13 cellular contexts compared by ENCODE assay signal in the genomic region with DNA sequence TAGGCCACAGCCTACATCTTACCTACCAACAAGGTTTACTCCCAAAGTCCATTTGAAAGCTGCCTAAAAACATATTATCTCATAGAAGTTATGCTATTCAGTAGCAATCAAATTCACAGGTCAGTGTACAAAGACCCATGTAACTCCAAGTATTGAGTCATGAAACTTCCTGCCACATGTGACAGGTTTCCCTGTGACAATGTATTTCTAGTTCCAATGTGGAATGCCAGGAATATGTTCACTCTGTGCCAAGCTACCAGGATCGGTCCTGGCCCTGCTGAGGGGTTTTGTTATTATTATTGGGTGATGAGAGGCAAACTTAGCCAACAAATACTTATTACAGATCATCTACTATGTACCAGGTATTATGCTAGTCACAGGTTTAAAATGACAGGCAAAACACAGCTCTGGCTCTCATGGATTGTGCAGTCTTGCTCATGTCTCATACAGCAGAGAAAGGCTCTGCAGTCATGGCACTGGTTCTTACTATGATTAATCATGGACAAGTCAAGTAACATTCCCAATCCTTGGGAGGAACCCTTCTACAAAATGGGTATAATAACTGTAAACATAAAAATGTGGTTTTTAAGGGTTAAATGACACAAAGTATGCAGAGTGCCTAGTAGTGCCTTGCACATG. TPM values are rescaled to one million over a fixed set of nuclear protein-coding genes. Genes with fewer than 3 reads are reported as not detected.
DNase-seq lines count a peak whose midpoint lies in the region; ATAC-seq, FAIRE-seq and TF ChIP-seq lines count a peak whose summit lies in the region.
"Had no signal": no experiment of that assay in that cellular context is flagged by ENCODE, and none has a peak within 500 bp of the region (broad histone marks: within the 10 kb centered on the region; RNA-seq: fewer than 3 reads in every experiment).

No MANE protein-coding gene starts in this region.

- H3K4me2 ChIP-seq in endothelial cell of umbilical vein (ENCODE audit: insufficient read depth, low read length) (peak overlapping the region; percentile 17), trophoblast cell (ENCODE audit: low read length) (no peak overlapping the region)

- no TSS peak for BruUV-seq in endothelial cell of umbilical vein (replicated peaks; lab: Mats Ljungman, UMichigan)

- H3K27me3 ChIP-seq in endothelial cell of umbilical vein (ENCODE audit: control insufficient read depth in 2 of 2, insufficient read depth in 2 of 2, low read length in 2 of 2): no peaks in the 10 kb centered on the region
- H3K27me3 ChIP-seq in pancreas: no peaks in the 10 kb centered on the region
- no peaks in the 10 kb centered on the region for H3K27me3 ChIP-seq in trophoblast cell (ENCODE audit: insufficient read depth, low read length)
- H3K27me3 ChIP-seq: tibial artery had no signal

- TF ChIP-seq POLR2A in endothelial cell of umbilical vein (IDR thresholded peaks at IDR 0.05; ENCODE audit: low read depth, low read length): no peak

- H3K27ac ChIP-seq in endothelial cell of umbilical vein (ENCODE audit: insufficient read depth, low read depth, low read length) (peak overlapping the region; percentile 43), pancreas (peak overlapping the region in 1 of 4 donors; percentile 20), trophoblast cell (ENCODE audit: low read depth, low read length) (no peak overlapping the region)

- 59 to 76% methylated on average over 1 of the region's 1 CpG for WGBS in pancreas, 2 donors
- no CpG with 5 or more reads among the region's 1 CpG for WGBS in trophoblast cell (ENCODE audit: extremely low coverage, insufficient coverage, insufficient read length)

- no peak overlapping the region for H3K18ac ChIP-seq in trophoblast cell (ENCODE audit: low read length)

- no peak overlapping the region for H2BK120ac ChIP-seq in trophoblast cell (ENCODE audit: insufficient read depth, low read length, poor library complexity)

- CTCF ChIA-PET in endothelial cell of umbilical vein (lab: Charles Lee): interaction anchor here (0.8 to 1.2 kb wide), 4 partner anchors 9 to 235 kb away, joined by 3 to 4 read pairs (median 3); no protein-coding TSS in a partner anchor

- H3K36me3 Mint-ChIP-seq in IgD-negative memory B cell: peaks cover 7% of the 10 kb centered on the region

- H4K20me1 ChIP-seq in endothelial cell of umbilical vein (replicated peaks; ENCODE audit: control insufficient read depth, extremely low read depth, insufficient read depth, low read length): no peaks in the 10 kb centered on the region

- H2BK5ac ChIP-seq in trophoblast cell (ENCODE audit: low read depth, low read length, poor library complexity): no peak overlapping the region

- no peak overlapping the region for H4K91ac ChIP-seq in trophoblast cell (ENCODE audit: low read depth, low read length)

- H3K9ac ChIP-seq in endothelial cell of umbilical vein (replicated peaks; ENCODE audit: extremely low read depth, insufficient read depth, low read length) (no peak overlapping the region), trophoblast cell (ENCODE audit: low read length) (no peak overlapping the region)

- no peaks in the 10 kb centered on the region for H3K9me1 ChIP-seq in endothelial cell of umbilical vein (replicated peaks; ENCODE audit: control insufficient read depth, extremely low read depth, insufficient read depth, low read length)

- H3K9me3 ChIP-seq in endothelial cell of umbilical vein (replicated peaks; ENCODE audit: control insufficient read depth, insufficient read depth, low read length): no peaks in the 10 kb centered on the region
- no peaks in the 10 kb centered on the region for H3K9me3 ChIP-seq in pancreas
- H3K9me3 ChIP-seq in trophoblast cell (ENCODE audit: insufficient read depth, low read depth, low read length): no peaks in the 10 kb centered on the region
- H3K9me3 ChIP-seq: Caco-2, tibial artery had no signal

- H3K4me1 ChIP-seq in endothelial cell of umbilical vein (ENCODE audit: control insufficient read depth, extremely low read depth, insufficient read depth, low read length) (peaks cover 38% of the 10 kb centered on the region), pancreas (peaks cover 0 to 15% (median 0%) of the 10 kb centered on the region in 3 donors), trophoblast cell (ENCODE audit: control insufficient read depth in 1 of 2, insufficient read depth in 2 of 2, low read length in 2 of 2) (peaks cover 0 to 8% of the 10 kb centered on the region in 2 experiments)

- H3K4me3 Mint-ChIP-seq in IgD-negative memory B cell: peak overlapping the region in 1 of 4 donors; percentile 30

- H2AFZ ChIP-seq in endothelial cell of umbilical vein (ENCODE audit: low read depth, low read length) (no peak overlapping the region), trophoblast cell (ENCODE audit: insufficient read depth, low read length, poor library complexity) (no peak overlapping the region)

- H3K14ac ChIP-seq in trophoblast cell (ENCODE audit: low read length): no peak overlapping the region

- H3K36me3 ChIP-seq in endothelial cell of umbilical vein (ENCODE audit: control insufficient read depth in 2 of 2, extremely low read depth in 1 of 2, insufficient read depth in 2 of 2, low read length in 2 of 2) (no peaks in the 10 kb centered on the region), pancreas (no peaks in the 10 kb centered on the region), trophoblast cell (ENCODE audit: control insufficient read depth in 1 of 2, insufficient read depth in 2 of 2, low read length in 2 of 2) (peaks cover 0 to 2% of the 10 kb centered on the region in 2 experiments)

- DNase-seq in endothelial cell of umbilical vein (ENCODE audit: low read depth, low spot score) (peak; percentile 46), pancreas (no peak), SW 1271 (lab: John Stamatoyannopoulos, UW) (no peak), trophoblast cell (no peak)
- DNase-seq: Caco-2; effector CD4-positive, alpha-beta T cell; head of caudate nucleus; NCI-H146; tibial artery had no signal

- H3K27ac Mint-ChIP-seq in IgD-negative memory B cell: peak overlapping the region in 2 of 3 donors; percentile 20 to 47

- ATAC-seq in GM18520 (IDR thresholded peaks at IDR 0.05; ENCODE audit: unreplicated experiment): peak; percentile 12
- ATAC-seq in pancreas: peak; percentile 35 to 56 (median 38)
- no peak for ATAC-seq in GM21786 (IDR thresholded peaks at IDR 0.05; ENCODE audit: unreplicated experiment)
- ATAC-seq in GM19455 (IDR thresholded peaks at IDR 0.05; ENCODE audit: unreplicated experiment): no peak

- peaks cover 22% of the 10 kb centered on the region in 3 donors for H3K4me1 Mint-ChIP-seq in IgD-negative memory B cell

- POLR2A ChIA-PET in endothelial cell of umbilical vein (lab: Charles Lee): no interaction called here

- H3K4ac ChIP-seq in trophoblast cell (ENCODE audit: low read depth, low read length): no peak overlapping the region

- no peaks in the 10 kb centered on the region for H3K79me1 ChIP-seq in trophoblast cell (ENCODE audit: low read length)

- no peak overlapping the region for H3K23ac ChIP-seq in trophoblast cell (ENCODE audit: low read length)

- TF ChIP-seq CTCF in endothelial cell of umbilical vein (IDR thresholded peaks at IDR 0.05; ENCODE audit: extremely low read depth in 1 of 2, insufficient read depth in 1 of 2, low read depth in 1 of 2, low read length in 2 of 2) (no peak), pancreas (IDR thresholded peaks at IDR 0.05) (no peak)

- no peak overlapping the region for H2BK12ac ChIP-seq in trophoblast cell (ENCODE audit: low read length)

- H3K9me3 Mint-ChIP-seq in IgD-negative memory B cell: peaks cover 0 to 2% (median 0%) of the 10 kb centered on the region in 3 donors

- dilution Hi-C loops in endothelial cell of umbilical vein (cut with MboI; ENCODE audit: extremely low pct_ligation_motif_present, low sequenced_read_pairs): no loop called here

- H2AK5ac ChIP-seq in trophoblast cell (ENCODE audit: low read length): no peak overlapping the region

- H3K27me3 Mint-ChIP-seq in IgD-negative memory B cell: no peaks in the 10 kb centered on the region

- FAIRE-seq in endothelial cell of umbilical vein (lab: Jason Lieb, UNC) (peak; percentile 52), pancreas (lab: Jason Lieb, UNC) (no peak)

- no peak overlapping the region for H4K8ac ChIP-seq in trophoblast cell (ENCODE audit: low read depth, low read length)

- H3K79me2 ChIP-seq in endothelial cell of umbilical vein (ENCODE audit: control insufficient read depth, insufficient read depth, low read length) (no peaks in the 10 kb centered on the region), trophoblast cell (ENCODE audit: control insufficient read depth, insufficient read depth, low read length, poor library complexity) (no peaks in the 10 kb centered on the region)

- no peak overlapping the region for H3K4me3 ChIP-seq in endothelial cell of umbilical vein (replicated peaks in 1 of 3; ENCODE audit: insufficient read depth in 1 of 3, low read depth in 1 of 3, low read length in 3 of 3)
- no peak overlapping the region for H3K4me3 ChIP-seq in pancreas
- H3K4me3 ChIP-seq in trophoblast cell (ENCODE audit: low read depth, low read length): no peak overlapping the region
- H3K4me3 ChIP-seq: tibial artery had no signal

- H4K12ac ChIP-seq in trophoblast cell (ENCODE audit: low read depth, low read length): no peak overlapping the region

- intact Hi-C loops in endothelial cell of umbilical vein (cut with micrococcal nuclease): no loop called here
- intact Hi-C loops in pancreas (cut with DNase I): no loop called here

TF ChIP-seq in endothelial cell of umbilical vein, 7 proteins besides CTCF, POLR2A, EP300 and RAD21 (continues in another document):
- TF ChIP-seq MYC (IDR thresholded peaks at IDR 0.05; ENCODE audit: low read depth, low read length) (no peak), FOS (IDR thresholded peaks at IDR 0.05; ENCODE audit: borderline replicate concordance, insufficient read depth, low read length) (no peak), EZH2 (IDR thresholded peaks at IDR 0.05; ENCODE audit: borderline replicate concordance, low read depth, low read length, severe bottlenecking) (no peak)
- TF ChIP-seq, protein P1, sequence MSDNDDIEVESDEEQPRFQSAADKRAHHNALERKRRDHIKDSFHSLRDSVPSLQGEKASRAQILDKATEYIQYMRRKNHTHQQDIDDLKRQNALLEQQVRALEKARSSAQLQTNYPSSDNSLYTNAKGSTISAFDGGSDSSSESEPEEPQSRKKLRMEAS (IDR thresholded peaks at IDR 0.05; ENCODE audit: insufficient read depth, insufficient read length): no peak

RNA-seq across cellular contexts. Expression of a gene that starts 22.5 kb away (rescaled TPM):
- 30.5 TPM for polyA plus RNA-seq in IgD-negative memory B cell
- total RNA-seq in endothelial cell of umbilical vein: 31.3 and 37.2 TPM in 2 replicates
- polyA plus RNA-seq in endothelial cell of umbilical vein: 34.7 and 43.6 TPM in 2 replicates
- polyA plus RNA-seq in endothelial cell of umbilical vein (2011; cell fraction: cytosol; rRNA removed): 41.3 and 42.2 TPM in 2 replicates
- 21.3 and 23.6 TPM in 2 replicates for polyA plus RNA-seq in endothelial cell of umbilical vein (2011; cell fraction: nucleus; rRNA removed)
- 32.9 and 40.9 TPM in 2 replicates for polyA plus RNA-seq in endothelial cell of umbilical vein (2012)
- 15.9 and 22.7 TPM in 2 replicates for polyA minus RNA-seq in endothelial cell of umbilical vein
- polyA minus RNA-seq in endothelial cell of umbilical vein (2011; cell fraction: cytosol; rRNA and poly(A)+ RNA removed): 10.5 TPM
- 6.2 and 10.5 TPM in 2 replicates for polyA minus RNA-seq in endothelial cell of umbilical vein (2011; cell fraction: nucleus; rRNA and poly(A)+ RNA removed)
- total RNA-seq in pancreas: 10 to 100 TPM; 17.5 to 28.6 (median 22.4) TPM
- 10 to 100 TPM; 22.9 to 29.5 TPM for polyA plus RNA-seq in pancreas
- 23.7 and 27.1 TPM in 2 replicates for polyA plus RNA-seq in trophoblast cell (2013)

Comparison
In these comparisons a context has a peak if more than half of its experiments do, and no peak if none do; other contexts are left out.
1. ATAC-seq: peak in GM18520 (single experiment) and pancreas (4 of 4); none in GM21786 (single experiment) and GM19455 (single experiment).